Comparison of ENCODE assay signal across 1 cellular context in the genomic region with DNA sequence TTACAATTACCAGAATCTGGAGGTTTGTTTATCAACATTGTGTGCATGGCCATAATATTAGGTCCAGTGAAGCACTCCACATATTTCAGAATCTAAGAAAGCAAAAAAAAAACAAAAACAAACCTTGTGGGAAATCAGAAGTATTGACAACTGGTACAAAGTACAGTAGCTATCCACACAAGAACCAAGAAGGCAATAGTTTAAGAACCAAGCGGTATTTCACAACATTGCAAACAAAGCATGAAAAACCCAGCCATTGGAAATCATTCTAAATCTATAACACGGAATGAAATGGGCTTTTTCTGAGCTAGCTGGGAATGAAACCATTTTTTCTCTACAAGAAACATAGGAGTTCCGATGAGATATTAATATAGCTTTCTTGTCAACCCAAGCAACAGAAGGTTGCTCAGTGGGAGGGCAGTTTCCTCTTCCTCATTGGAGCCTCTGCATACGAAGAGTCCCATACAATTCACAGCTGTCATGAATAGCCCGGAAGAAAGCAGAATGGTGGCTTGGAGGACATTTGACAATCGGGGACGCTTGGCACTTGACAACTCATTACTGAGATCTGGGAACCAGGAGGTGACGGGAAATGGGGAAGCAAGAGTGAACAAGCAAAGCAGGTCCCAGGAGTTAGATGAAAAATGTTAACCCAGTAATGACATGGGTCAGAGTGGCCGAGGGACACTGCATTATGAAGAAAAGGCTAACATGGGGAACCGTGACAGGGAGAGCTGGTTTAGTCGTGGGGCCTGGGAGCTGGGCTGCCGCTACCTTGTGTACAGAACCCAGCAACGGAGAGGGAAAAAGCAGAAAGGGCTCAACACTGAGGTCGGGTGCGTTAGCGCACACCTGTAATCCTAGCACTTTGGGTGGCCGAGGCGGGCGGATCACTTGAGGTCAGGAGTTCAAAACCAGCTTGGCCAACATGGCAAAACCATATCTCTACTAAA.
TF ChIP-seq lines count a peak whose summit lies in the region.

No MANE protein-coding gene starts in this region.

TF ChIP-seq in HepG2, 621 proteins besides CTCF, POLR2A, EP300 and RAD21 (continued from another document and continues in another):
- TF ChIP-seq, protein P1, sequence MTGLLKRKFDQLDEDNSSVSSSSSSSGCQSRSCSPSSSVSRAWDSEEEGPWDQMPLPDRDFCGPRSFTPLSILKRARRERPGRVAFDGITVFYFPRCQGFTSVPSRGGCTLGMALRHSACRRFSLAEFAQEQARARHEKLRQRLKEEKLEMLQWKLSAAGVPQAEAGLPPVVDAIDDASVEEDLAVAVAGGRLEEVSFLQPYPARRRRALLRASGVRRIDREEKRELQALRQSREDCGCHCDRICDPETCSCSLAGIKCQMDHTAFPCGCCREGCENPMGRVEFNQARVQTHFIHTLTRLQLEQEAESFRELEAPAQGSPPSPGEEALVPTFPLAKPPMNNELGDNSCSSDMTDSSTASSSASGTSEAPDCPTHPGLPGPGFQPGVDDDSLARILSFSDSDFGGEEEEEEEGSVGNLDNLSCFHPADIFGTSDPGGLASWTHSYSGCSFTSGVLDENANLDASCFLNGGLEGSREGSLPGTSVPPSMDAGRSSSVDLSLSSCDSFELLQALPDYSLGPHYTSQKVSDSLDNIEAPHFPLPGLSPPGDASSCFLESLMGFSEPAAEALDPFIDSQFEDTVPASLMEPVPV (CRISPR knock-in tag; IDR thresholded peaks at IDR 0.05) = peak; percentile 40; the same call in 1 of the 2 replicates
- no peak for TF ChIP-seq ATF7 (IDR thresholded peaks at IDR 0.05)
- TF ChIP-seq ATF7 (CRISPR knock-in tag; IDR thresholded peaks at IDR 0.05) = no peak
- TF ChIP-seq HNRNPH1 (optimal IDR thresholded peaks at IDR 0.05; ENCODE audit: low read depth, low read length) = no peak
- peak; percentile 80 for TF ChIP-seq HDAC2 (CRISPR knock-in tag; IDR thresholded peaks at IDR 0.05)
- no peak for TF ChIP-seq TP53 (CRISPR knock-in tag; conservative IDR thresholded peaks at IDR 0.05)
- TF ChIP-seq SP1 (IDR thresholded peaks at IDR 0.05) = no peak
- TF ChIP-seq SP1 (CRISPR knock-in tag; IDR thresholded peaks at IDR 0.05) = no peak
- TF ChIP-seq, protein P2, sequence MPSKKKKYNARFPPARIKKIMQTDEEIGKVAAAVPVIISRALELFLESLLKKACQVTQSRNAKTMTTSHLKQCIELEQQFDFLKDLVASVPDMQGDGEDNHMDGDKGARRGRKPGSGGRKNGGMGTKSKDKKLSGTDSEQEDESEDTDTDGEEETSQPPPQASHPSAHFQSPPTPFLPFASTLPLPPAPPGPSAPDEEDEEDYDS (CRISPR knock-in tag; IDR thresholded peaks at IDR 0.05) = no peak
- TF ChIP-seq CHD4 (IDR thresholded peaks at IDR 0.05; ENCODE audit: borderline replicate concordance, low read length) = no peak
- TF ChIP-seq ZNF44 (CRISPR knock-in tag; IDR thresholded peaks at IDR 0.05) = no peak
- no peak for TF ChIP-seq JARID2 (CRISPR knock-in tag; IDR thresholded peaks at IDR 0.05; ENCODE audit: insufficient replicate concordance)
- no peak for TF ChIP-seq NCOR1 (IDR thresholded peaks at IDR 0.05; ENCODE audit: borderline replicate concordance, low read length)
- no peak for TF ChIP-seq KLF9 (CRISPR knock-in tag; IDR thresholded peaks at IDR 0.05; ENCODE audit: low read depth)
- TF ChIP-seq GFI1 (CRISPR knock-in tag; IDR thresholded peaks at IDR 0.05; ENCODE audit: borderline replicate concordance) = 0 out of 2 replicates have a peak, but pooled peaks have one; percentile 28
- TF ChIP-seq TBL1XR1 (IDR thresholded peaks at IDR 0.05; ENCODE audit: borderline replicate concordance, low read length, partially characterized antibody) = no peak
- TF ChIP-seq HOXA9 (CRISPR knock-in tag; IDR thresholded peaks at IDR 0.05; ENCODE audit: borderline replicate concordance) = no peak
- TF ChIP-seq, protein P3, sequence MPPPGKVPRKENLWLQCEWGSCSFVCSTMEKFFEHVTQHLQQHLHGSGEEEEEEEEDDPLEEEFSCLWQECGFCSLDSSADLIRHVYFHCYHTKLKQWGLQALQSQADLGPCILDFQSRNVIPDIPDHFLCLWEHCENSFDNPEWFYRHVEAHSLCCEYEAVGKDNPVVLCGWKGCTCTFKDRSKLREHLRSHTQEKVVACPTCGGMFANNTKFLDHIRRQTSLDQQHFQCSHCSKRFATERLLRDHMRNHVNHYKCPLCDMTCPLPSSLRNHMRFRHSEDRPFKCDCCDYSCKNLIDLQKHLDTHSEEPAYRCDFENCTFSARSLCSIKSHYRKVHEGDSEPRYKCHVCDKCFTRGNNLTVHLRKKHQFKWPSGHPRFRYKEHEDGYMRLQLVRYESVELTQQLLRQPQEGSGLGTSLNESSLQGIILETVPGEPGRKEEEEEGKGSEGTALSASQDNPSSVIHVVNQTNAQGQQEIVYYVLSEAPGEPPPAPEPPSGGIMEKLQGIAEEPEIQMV (CRISPR knock-in tag; IDR thresholded peaks at IDR 0.05; ENCODE audit: low read depth) = no peak
- TF ChIP-seq ZBTB7A (CRISPR knock-in tag; IDR thresholded peaks at IDR 0.05) = no peak
- peak; percentile 85 for TF ChIP-seq FOXA3 (CRISPR knock-in tag; IDR thresholded peaks at IDR 0.05)
- no peak for TF ChIP-seq ARNT (IDR thresholded peaks at IDR 0.05)
- TF ChIP-seq ATAD3A (CRISPR knock-in tag; IDR thresholded peaks at IDR 0.05) = no peak
- no peak for TF ChIP-seq FLYWCH1 (CRISPR knock-in tag; IDR thresholded peaks at IDR 0.05)
- no peak for TF ChIP-seq NPAS2 (CRISPR knock-in tag; IDR thresholded peaks at IDR 0.05; ENCODE audit: borderline replicate concordance)
- no peak for TF ChIP-seq ZFP37 (CRISPR knock-in tag; IDR thresholded peaks at IDR 0.05; ENCODE audit: borderline replicate concordance)
- no peak for TF ChIP-seq ZNF292 (CRISPR knock-in tag; IDR thresholded peaks at IDR 0.05; ENCODE audit: borderline replicate concordance, low read depth)
- TF ChIP-seq, protein P4, sequence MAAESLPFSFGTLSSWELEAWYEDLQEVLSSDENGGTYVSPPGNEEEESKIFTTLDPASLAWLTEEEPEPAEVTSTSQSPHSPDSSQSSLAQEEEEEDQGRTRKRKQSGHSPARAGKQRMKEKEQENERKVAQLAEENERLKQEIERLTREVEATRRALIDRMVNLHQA (CRISPR knock-in tag; IDR thresholded peaks at IDR 0.05) = no peak
- peak; percentile 76 for TF ChIP-seq BCL6 (CRISPR knock-in tag; IDR thresholded peaks at IDR 0.05)
- no peak for TF ChIP-seq POLR2AphosphoS5 (IDR thresholded peaks at IDR 0.05; ENCODE audit: low read depth, low read length)
- no peak for TF ChIP-seq KAT2B (IDR thresholded peaks at IDR 0.05; ENCODE audit: borderline replicate concordance, low read depth, low read length)
- TF ChIP-seq, protein P5, sequence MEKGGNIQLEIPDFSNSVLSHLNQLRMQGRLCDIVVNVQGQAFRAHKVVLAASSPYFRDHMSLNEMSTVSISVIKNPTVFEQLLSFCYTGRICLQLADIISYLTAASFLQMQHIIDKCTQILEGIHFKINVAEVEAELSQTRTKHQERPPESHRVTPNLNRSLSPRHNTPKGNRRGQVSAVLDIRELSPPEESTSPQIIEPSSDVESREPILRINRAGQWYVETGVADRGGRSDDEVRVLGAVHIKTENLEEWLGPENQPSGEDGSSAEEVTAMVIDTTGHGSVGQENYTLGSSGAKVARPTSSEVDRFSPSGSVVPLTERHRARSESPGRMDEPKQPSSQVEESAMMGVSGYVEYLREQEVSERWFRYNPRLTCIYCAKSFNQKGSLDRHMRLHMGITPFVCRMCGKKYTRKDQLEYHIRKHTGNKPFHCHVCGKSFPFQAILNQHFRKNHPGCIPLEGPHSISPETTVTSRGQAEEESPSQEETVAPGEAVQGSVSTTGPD (CRISPR knock-in tag; IDR thresholded peaks at IDR 0.05) = no peak
- TF ChIP-seq HOXD1 (CRISPR knock-in tag; IDR thresholded peaks at IDR 0.05) = no peak
- TF ChIP-seq, protein P6, sequence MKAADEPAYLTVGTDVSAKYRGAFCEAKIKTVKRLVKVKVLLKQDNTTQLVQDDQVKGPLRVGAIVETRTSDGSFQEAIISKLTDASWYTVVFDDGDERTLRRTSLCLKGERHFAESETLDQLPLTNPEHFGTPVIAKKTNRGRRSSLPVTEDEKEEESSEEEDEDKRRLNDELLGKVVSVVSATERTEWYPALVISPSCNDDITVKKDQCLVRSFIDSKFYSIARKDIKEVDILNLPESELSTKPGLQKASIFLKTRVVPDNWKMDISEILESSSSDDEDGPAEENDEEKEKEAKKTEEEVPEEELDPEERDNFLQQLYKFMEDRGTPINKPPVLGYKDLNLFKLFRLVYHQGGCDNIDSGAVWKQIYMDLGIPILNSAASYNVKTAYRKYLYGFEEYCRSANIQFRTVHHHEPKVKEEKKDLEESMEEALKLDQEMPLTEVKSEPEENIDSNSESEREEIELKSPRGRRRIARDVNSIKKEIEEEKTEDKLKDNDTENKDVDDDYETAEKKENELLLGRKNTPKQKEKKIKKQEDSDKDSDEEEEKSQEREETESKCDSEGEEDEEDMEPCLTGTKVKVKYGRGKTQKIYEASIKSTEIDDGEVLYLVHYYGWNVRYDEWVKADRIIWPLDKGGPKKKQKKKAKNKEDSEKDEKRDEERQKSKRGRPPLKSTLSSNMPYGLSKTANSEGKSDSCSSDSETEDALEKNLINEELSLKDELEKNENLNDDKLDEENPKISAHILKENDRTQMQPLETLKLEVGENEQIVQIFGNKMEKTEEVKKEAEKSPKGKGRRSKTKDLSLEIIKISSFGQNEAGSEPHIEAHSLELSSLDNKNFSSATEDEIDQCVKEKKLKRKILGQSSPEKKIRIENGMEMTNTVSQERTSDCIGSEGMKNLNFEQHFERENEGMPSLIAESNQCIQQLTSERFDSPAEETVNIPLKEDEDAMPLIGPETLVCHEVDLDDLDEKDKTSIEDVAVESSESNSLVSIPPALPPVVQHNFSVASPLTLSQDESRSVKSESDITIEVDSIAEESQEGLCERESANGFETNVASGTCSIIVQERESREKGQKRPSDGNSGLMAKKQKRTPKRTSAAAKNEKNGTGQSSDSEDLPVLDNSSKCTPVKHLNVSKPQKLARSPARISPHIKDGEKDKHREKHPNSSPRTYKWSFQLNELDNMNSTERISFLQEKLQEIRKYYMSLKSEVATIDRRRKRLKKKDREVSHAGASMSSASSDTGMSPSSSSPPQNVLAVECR (CRISPR knock-in tag; IDR thresholded peaks at IDR 0.05; ENCODE audit: borderline replicate concordance) = no peak; the same call in 1 of the 2 replicates
- no peak for TF ChIP-seq SOX13 (IDR thresholded peaks at IDR 0.05)
- peak in 1 of 2 experiments; percentile 75; a peak in 1 of 4 replicates for TF ChIP-seq SOX13 (CRISPR knock-in tag; conservative IDR thresholded peaks at IDR 0.05 in 1 of 2, IDR thresholded peaks at IDR 0.05 in 1 of 2)
- TF ChIP-seq PAWR (CRISPR knock-in tag; IDR thresholded peaks at IDR 0.05; ENCODE audit: borderline replicate concordance) = no peak
- TF ChIP-seq, protein P7, sequence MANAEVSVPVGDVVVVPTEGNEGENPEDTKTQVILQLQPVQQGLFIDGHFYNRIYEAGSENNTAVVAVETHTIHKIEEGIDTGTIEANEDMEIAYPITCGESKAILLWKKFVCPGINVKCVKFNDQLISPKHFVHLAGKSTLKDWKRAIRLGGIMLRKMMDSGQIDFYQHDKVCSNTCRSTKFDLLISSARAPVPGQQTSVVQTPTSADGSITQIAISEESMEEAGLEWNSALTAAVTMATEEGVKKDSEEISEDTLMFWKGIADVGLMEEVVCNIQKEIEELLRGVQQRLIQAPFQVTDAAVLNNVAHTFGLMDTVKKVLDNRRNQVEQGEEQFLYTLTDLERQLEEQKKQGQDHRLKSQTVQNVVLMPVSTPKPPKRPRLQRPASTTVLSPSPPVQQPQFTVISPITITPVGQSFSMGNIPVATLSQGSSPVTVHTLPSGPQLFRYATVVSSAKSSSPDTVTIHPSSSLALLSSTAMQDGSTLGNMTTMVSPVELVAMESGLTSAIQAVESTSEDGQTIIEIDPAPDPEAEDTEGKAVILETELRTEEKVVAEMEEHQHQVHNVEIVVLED (CRISPR knock-in tag; IDR thresholded peaks at IDR 0.05; ENCODE audit: borderline replicate concordance) = no peak
- TF ChIP-seq ZFP82 (CRISPR knock-in tag; IDR thresholded peaks at IDR 0.05; ENCODE audit: borderline replicate concordance) = no peak
- no peak for TF ChIP-seq ZNF251 (CRISPR knock-in tag; IDR thresholded peaks at IDR 0.05)
- no peak for TF ChIP-seq ATM (IDR thresholded peaks at IDR 0.05; ENCODE audit: borderline replicate concordance)
- TF ChIP-seq, protein P8, sequence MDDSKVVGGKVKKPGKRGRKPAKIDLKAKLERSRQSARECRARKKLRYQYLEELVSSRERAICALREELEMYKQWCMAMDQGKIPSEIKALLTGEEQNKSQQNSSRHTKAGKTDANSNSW (CRISPR knock-in tag; IDR thresholded peaks at IDR 0.05; ENCODE audit: borderline replicate concordance) = no peak
- no peak for TF ChIP-seq CBFB (CRISPR knock-in tag; IDR thresholded peaks at IDR 0.05)
- no peak for TF ChIP-seq U2AF1 (optimal IDR thresholded peaks at IDR 0.05; ENCODE audit: low read depth, low read length)
- no peak for TF ChIP-seq SALL2 (CRISPR knock-in tag; IDR thresholded peaks at IDR 0.05)
- TF ChIP-seq, protein P9, sequence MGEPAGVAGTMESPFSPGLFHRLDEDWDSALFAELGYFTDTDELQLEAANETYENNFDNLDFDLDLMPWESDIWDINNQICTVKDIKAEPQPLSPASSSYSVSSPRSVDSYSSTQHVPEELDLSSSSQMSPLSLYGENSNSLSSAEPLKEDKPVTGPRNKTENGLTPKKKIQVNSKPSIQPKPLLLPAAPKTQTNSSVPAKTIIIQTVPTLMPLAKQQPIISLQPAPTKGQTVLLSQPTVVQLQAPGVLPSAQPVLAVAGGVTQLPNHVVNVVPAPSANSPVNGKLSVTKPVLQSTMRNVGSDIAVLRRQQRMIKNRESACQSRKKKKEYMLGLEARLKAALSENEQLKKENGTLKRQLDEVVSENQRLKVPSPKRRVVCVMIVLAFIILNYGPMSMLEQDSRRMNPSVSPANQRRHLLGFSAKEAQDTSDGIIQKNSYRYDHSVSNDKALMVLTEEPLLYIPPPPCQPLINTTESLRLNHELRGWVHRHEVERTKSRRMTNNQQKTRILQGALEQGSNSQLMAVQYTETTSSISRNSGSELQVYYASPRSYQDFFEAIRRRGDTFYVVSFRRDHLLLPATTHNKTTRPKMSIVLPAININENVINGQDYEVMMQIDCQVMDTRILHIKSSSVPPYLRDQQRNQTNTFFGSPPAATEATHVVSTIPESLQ (CRISPR knock-in tag; conservative IDR thresholded peaks at IDR 0.05) = no peak
